ENCODE assay signal across 10 cellular contexts in genomic region chr4:142567620-142568451, GRCh38.
DNase-seq lines count a peak whose midpoint lies in the region; ATAC-seq and TF ChIP-seq lines count a peak whose summit lies in the region.
"Had no signal": no experiment of that assay in that cellular context is flagged by ENCODE, and none has a peak within 500 bp of the region (broad histone marks: within the 10 kb centered on the region; RNA-seq: fewer than 3 reads in every experiment).

No MANE protein-coding gene starts in this region.

- no peak for ATAC-seq in thoracic aorta (ENCODE audit: insufficient number of reproducible peaks, low FRiP score, low read depth)

- H3K27ac Mint-ChIP-seq in activated naive CD4-positive, alpha-beta T cell treated with anti-CD3 and anti-CD28 coated beads for 36 hours: peak overlapping the region; percentile 94

- H3K27me3 ChIP-seq in thoracic aorta (replicated peaks; ENCODE audit: insufficient read depth): no peaks in the 10 kb centered on the region
- H3K27me3 ChIP-seq in brain microvascular endothelial cell (replicated peaks): no peaks in the 10 kb centered on the region
- H3K27me3 ChIP-seq: neutrophil had no signal

- H3K4me3 ChIP-seq in thoracic aorta (peak overlapping the region; percentile 64), brain microvascular endothelial cell (ENCODE audit: low read depth, low read length) (no peak overlapping the region)

- H3K27ac ChIP-seq in thoracic aorta (peak overlapping the region; percentile 58 to 77), brain microvascular endothelial cell (no peak overlapping the region), RWPE1 (no peak overlapping the region)
- H3K27ac ChIP-seq: C4-2B, neutrophil had no signal

- TF ChIP-seq CTCF in thoracic aorta (IDR thresholded peaks at IDR 0.05): no peak
- TF ChIP-seq CTCF in brain microvascular endothelial cell (IDR thresholded peaks at IDR 0.05; ENCODE audit: low read depth, low read length, missing control alignments): no peak
- no peak for TF ChIP-seq CTCF in RWPE1 (conservative IDR thresholded peaks at IDR 0.05; ENCODE audit: low read depth)

- CTCF ChIA-PET in activated naive CD4-positive, alpha-beta T cell treated with anti-CD3 and anti-CD28 coated beads for 36 hours (lab: Charles Lee): interaction anchor here (1.1 to 2.8 kb wide), 16 partner anchors 10 to 216 kb away, joined by 3 to 27 read pairs (median 6); no protein-coding TSS in a partner anchor
- CTCF ChIA-PET in RWPE1 (lab: Yijun Ruan, JAX): interaction anchor here (0.6 to 0.7 kb wide), 2 partner anchors 10 to 39 kb away, joined by 3 to 5 read pairs; no protein-coding TSS in a partner anchor

- no peaks in the 10 kb centered on the region for H3K9me3 ChIP-seq in thoracic aorta
- H3K9me3 ChIP-seq: neutrophil had no signal

- peaks cover 45% of the 10 kb centered on the region for H3K4me1 Mint-ChIP-seq in activated naive CD4-positive, alpha-beta T cell treated with anti-CD3 and anti-CD28 coated beads for 36 hours (ENCODE audit: low read depth)

- POLR2A ChIA-PET in RWPE1 (lab: Yijun Ruan, JAX; ENCODE audit: low non-redundant PET): no interaction called here

- peaks cover 51% of the 10 kb centered on the region for H3K36me3 Mint-ChIP-seq in activated naive CD4-positive, alpha-beta T cell treated with anti-CD3 and anti-CD28 coated beads for 36 hours (ENCODE audit: low read depth)

- H3K36me3 ChIP-seq in thoracic aorta (no peaks in the 10 kb centered on the region), brain microvascular endothelial cell (replicated peaks) (no peaks in the 10 kb centered on the region)
- H3K36me3 ChIP-seq: neutrophil had no signal

- H3K4me1 ChIP-seq in thoracic aorta (ENCODE audit: control insufficient read depth in 1 of 2, low read depth in 2 of 2): peaks cover 7 to 21% of the 10 kb centered on the region in 2 donors

- in situ Hi-C loops in SK-MEL-5 (cut with HindIII; ENCODE audit: low pct_unique_long_range_greater_than_20kb, low sequenced_read_pairs): no loop called here
- in situ Hi-C loops in brain microvascular endothelial cell (cut with HindIII; ENCODE audit: low pct_ligation_motif_present, low sequenced_read_pairs): no loop called here

- DNase-seq in activated naive CD4-positive, alpha-beta T cell treated with anti-CD3 and anti-CD28 coated beads for 36 hours: peak; percentile 48
- DNase-seq in activated naive CD4-positive, alpha-beta T cell treated with Interleukin-2 at 50 U/mL for 16 hours: no peak
- DNase-seq in SK-MEL-5 (ENCODE audit: low read depth, low spot score) (peak; percentile 25), fibroblast of gingiva (ENCODE audit: low read depth) (peak; percentile 47), thoracic aorta (ENCODE audit: low spot score) (no peak), brain microvascular endothelial cell (no peak), RWPE1 (ENCODE audit: low spot score) (no peak)
- no peak for DNase-seq in stimulated activated CD4-positive, alpha-beta T cell treated with anti-CD3 and anti-CD28 coated beads, Interleukin-2, amount 100 ng/mL, for 24 hours

- H3K27me3 Mint-ChIP-seq in activated naive CD4-positive, alpha-beta T cell treated with anti-CD3 and anti-CD28 coated beads for 36 hours (ENCODE audit: low read depth): no peaks in the 10 kb centered on the region

- no peaks in the 10 kb centered on the region for H3K9me3 Mint-ChIP-seq in activated naive CD4-positive, alpha-beta T cell treated with anti-CD3 and anti-CD28 coated beads for 36 hours

- intact Hi-C loops in activated naive CD4-positive, alpha-beta T cell treated with anti-CD3 and anti-CD28 coated beads for 36 hours (cut with micrococcal nuclease): loop anchor here (1.0 to 5.0 kb wide), 13 partner anchors 33 to 1347 kb away; partner anchors contain the start of genes INPP4B, SMARCA5 and ZNF330

- H3K4me3 Mint-ChIP-seq in activated naive CD4-positive, alpha-beta T cell treated with anti-CD3 and anti-CD28 coated beads for 36 hours: peak overlapping the region; percentile 77

Comparison
In these comparisons a context has a peak if more than half of its experiments do, and no peak if none do; other contexts are left out.
1. DNase-seq: peak in activated naive CD4-positive, alpha-beta T cell treated with anti-CD3 and anti-CD28 coated beads for 36 hours (single experiment), SK-MEL-5 (single experiment) and fibroblast of gingiva (single experiment); none in activated naive CD4-positive, alpha-beta T cell treated with Interleukin-2 at 50 U/mL for 16 hours (single experiment), thoracic aorta (single experiment), stimulated activated CD4-positive, alpha-beta T cell treated with anti-CD3 and anti-CD28 coated beads, Interleukin-2, amount 100 ng/mL, for 24 hours (0 of 2), brain microvascular endothelial cell (single experiment) and RWPE1 (single experiment).
2. H3K27ac ChIP-seq: peak in thoracic aorta (2 of 2); none in brain microvascular endothelial cell (single experiment) and RWPE1 (single experiment).